ENCODE assay signal across 8 cellular contexts in the genomic region with DNA sequence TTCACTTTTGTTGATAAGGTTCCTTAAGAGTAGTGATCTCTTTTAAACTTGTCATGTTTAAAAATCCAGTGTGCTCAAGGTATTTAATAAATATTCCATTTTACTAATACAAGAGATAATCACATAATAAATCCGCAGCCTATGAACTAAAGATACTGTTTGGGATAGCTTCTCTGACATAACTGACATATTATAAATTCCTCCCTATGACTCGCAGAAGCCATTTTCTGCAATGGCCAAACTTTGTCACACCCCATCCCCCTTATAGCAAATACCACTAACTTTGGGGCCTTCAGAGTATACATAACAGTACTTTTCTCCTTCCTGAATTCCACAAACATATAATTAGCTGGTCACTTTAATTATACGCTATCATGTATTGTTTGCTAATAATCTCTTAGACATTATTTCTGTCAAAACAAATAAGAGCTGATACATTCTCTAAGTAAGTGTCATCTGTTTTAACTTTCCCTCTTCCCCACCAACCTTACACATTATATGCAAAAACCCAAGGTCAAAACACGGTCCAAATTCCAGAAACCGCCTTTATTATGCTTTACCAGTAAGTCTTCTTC. TPM values are rescaled to one million over a fixed set of nuclear protein-coding genes. Genes with fewer than 3 reads are reported as not detected.
DNase-seq lines count a peak whose midpoint lies in the region; ATAC-seq and TF ChIP-seq lines count a peak whose summit lies in the region.

No MANE protein-coding gene starts in this region.

- TF ChIP-seq CTCF in WTC11 (IDR thresholded peaks at IDR 0.05) (no peak), thyroid gland (IDR thresholded peaks at IDR 0.05) (no peak)

- CTCF ChIA-PET in WTC11 (lab: Charles Lee), result no interaction called here

- H3K9me3 Mint-ChIP-seq in WTC11, result no peaks in the 10 kb centered on the region
- no peaks in the 10 kb centered on the region for H3K9me3 Mint-ChIP-seq in immature natural killer cell

- TF ChIP-seq POLR2A in thyroid gland (IDR thresholded peaks at IDR 0.05), result no peak

- 53 to 63% methylated on average over 5 of the region's 5 CpGs for WGBS in thyroid gland, 2 donors

- no peaks in the 10 kb centered on the region for H3K9me3 ChIP-seq in thyroid gland

- no peaks in the 10 kb centered on the region for H3K36me3 ChIP-seq in thyroid gland

- peak overlapping the region in 2 of 3 donors; percentile 74 to 80 for H3K4me3 ChIP-seq in thyroid gland (replicated peaks in 1 of 3)

- ATAC-seq in WTC11, result no peak

- H3K4me1 ChIP-seq in thyroid gland, result peaks cover 11 to 12% of the 10 kb centered on the region in 2 donors

- H3K4me1 Mint-ChIP-seq in WTC11 (peaks cover 9% of the 10 kb centered on the region), immature natural killer cell (peaks cover 28 to 63% of the 10 kb centered on the region in 2 donors)

- peaks cover 2% of the 10 kb centered on the region; the same call in 1 of the 2 replicates for H3K36me3 Mint-ChIP-seq in WTC11
- H3K36me3 Mint-ChIP-seq in immature natural killer cell, result peaks cover 0 to 2% (median 0%) of the 10 kb centered on the region in 3 donors

- H3K27me3 Mint-ChIP-seq in WTC11 (ENCODE audit: low read depth), result no peaks in the 10 kb centered on the region
- peaks cover 5 to 16% (median 12%) of the 10 kb centered on the region in 3 donors for H3K27me3 Mint-ChIP-seq in immature natural killer cell (ENCODE audit: low read depth in 3 of 3)

- H3K27me3 ChIP-seq in thyroid gland, result no peaks in the 10 kb centered on the region

- DNase-seq in stimulated activated CD4-positive, alpha-beta T cell treated with anti-CD3 and anti-CD28 coated beads, Interleukin-15, amount 100 ng/mL, for 24 hours, result peak; percentile 12
- DNase-seq in stimulated activated CD4-positive, alpha-beta T cell treated with anti-CD3 and anti-CD28 coated beads, Interleukin-2, amount 100 ng/mL, for 24 hours, result no peak
- DNase-seq in WTC11 (ENCODE audit: low spot score) (no peak), immature natural killer cell (no peak), thyroid gland (no peak), NCI-H524 treated with DMSO at 0.1 percent for 48 hours (lab: John Stamatoyannopoulos, UW) (no peak), ecto neural progenitor cell (ENCODE audit: low spot score) (no peak)
- no peak for DNase-seq in stimulated activated CD4-positive, alpha-beta T cell treated with anti-CD3 and anti-CD28 coated beads, Interleukin-4, amount 100 ng/mL, for 24 hours

- intact Hi-C loops in thyroid gland (cut with DNase I), result loop anchor here (5.0 to 10.0 kb wide), 2 partner anchors 85 to 358 kb away; a partner anchor contains a TSS

- H3K27ac ChIP-seq in thyroid gland, result peak overlapping the region; percentile 94 to 98 (median 97)

- POLR2A ChIA-PET in WTC11 (lab: Charles Lee), result interaction anchor here (1.1 to 2.0 kb wide), 2 partner anchors 13 to 121 kb away, joined by 3 to 9 read pairs; a partner anchor contains a TSS

- H3K4me3 Mint-ChIP-seq in WTC11, result peak overlapping the region; percentile 98
- H3K4me3 Mint-ChIP-seq in immature natural killer cell, result peak overlapping the region; percentile 91 to 100 (median 97)

- H3K27ac Mint-ChIP-seq in WTC11 (peak overlapping the region; percentile 74; the same call in 1 of the 2 replicates), immature natural killer cell (peak overlapping the region in 5 of 6 donors; percentile 78 to 100 (median 97))

TF ChIP-seq in WTC11, 78 proteins besides CTCF, POLR2A, EP300 and RAD21:
- TF ChIP-seq CBFB (CRISPR knock-in tag; IDR thresholded peaks at IDR 0.05; ENCODE audit: low read depth) (no peak), KAT7 (CRISPR knock-in tag; IDR thresholded peaks at IDR 0.05; ENCODE audit: borderline replicate concordance) (no peak), TCF7 (CRISPR knock-in tag; IDR thresholded peaks at IDR 0.05; ENCODE audit: low read depth) (no peak), TEAD4 (CRISPR knock-in tag; IDR thresholded peaks at IDR 0.05) (no peak), HMGA2 (CRISPR knock-in tag; IDR thresholded peaks at IDR 0.05) (no peak), NFATC4 (CRISPR knock-in tag; IDR thresholded peaks at IDR 0.05) (no peak), JAZF1 (CRISPR knock-in tag; IDR thresholded peaks at IDR 0.05) (no peak), SOX15 (CRISPR knock-in tag; IDR thresholded peaks at IDR 0.05) (no peak), FOXP1 (CRISPR knock-in tag; IDR thresholded peaks at IDR 0.05; ENCODE audit: borderline replicate concordance) (no peak), PRRX2 (CRISPR knock-in tag; IDR thresholded peaks at IDR 0.05) (no peak)
- TF ChIP-seq, protein P1, sequence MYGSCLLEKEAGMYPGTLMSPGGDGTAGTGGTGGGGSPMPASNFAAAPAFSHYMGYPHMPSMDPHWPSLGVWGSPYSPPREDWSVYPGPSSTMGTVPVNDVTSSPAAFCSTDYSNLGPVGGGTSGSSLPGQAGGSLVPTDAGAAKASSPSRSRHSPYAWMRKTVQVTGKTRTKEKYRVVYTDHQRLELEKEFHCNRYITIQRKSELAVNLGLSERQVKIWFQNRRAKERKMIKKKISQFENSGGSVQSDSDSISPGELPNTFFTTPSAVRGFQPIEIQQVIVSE (CRISPR knock-in tag; IDR thresholded peaks at IDR 0.05; ENCODE audit: borderline replicate concordance), result no peak
- TF ChIP-seq, protein P2, sequence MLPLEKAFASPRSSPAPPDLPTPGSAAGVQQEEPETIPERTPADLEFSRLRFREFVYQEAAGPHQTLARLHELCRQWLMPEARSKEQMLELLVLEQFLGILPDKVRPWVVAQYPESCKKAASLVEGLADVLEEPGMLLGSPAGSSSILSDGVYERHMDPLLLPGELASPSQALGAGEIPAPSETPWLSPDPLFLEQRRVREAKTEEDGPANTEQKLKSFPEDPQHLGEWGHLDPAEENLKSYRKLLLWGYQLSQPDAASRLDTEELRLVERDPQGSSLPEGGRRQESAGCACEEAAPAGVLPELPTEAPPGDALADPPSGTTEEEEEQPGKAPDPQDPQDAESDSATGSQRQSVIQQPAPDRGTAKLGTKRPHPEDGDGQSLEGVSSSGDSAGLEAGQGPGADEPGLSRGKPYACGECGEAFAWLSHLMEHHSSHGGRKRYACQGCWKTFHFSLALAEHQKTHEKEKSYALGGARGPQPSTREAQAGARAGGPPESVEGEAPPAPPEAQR (CRISPR knock-in tag; IDR thresholded peaks at IDR 0.05), result no peak
TF ChIP-seq in WTC11: peak in this region for 0.

RNA-seq across cellular contexts. Expression of a gene that starts 1.1 kb away (rescaled TPM):
- 6.0 to 6.6 TPM (median 6.4 TPM) in 3 replicates for total RNA-seq in WTC11 (2021)
- polyA plus RNA-seq in immature natural killer cell, result 10 to 100 TPM; 17.7 to 20.2 (median 19.6) TPM
- 10 to 100 TPM; 24.6 to 40.4 (median 29.2) TPM for total RNA-seq in thyroid gland

RNA-seq across cellular contexts. Expression of a gene that starts 32.4 kb away (rescaled TPM):
- total RNA-seq in WTC11 (2021) (7.3 to 9.7 TPM (median 9.4 TPM) in 3 replicates), thyroid gland (1 to 10 TPM in 3 of 4 donors, under 1 TPM in 1; 0.42 to 2.1 (median 1.6) TPM)
- 1 to 10 TPM; 1.3 to 3.3 (median 1.5) TPM for polyA plus RNA-seq in immature natural killer cell
